9 cellular contexts compared by ENCODE assay signal in genomic region chr3:191952186-191952585, GRCh38.
"Had no signal": no experiment of that assay in that cellular context is flagged by ENCODE, and none has a peak within 500 bp of the region (broad histone marks: within the 10 kb centered on the region; RNA-seq: fewer than 3 reads in every experiment).

No MANE protein-coding gene starts in this region.

- H3K36me3 ChIP-seq: HAP-1 had no signal

- H3K4me3 Mint-ChIP-seq: GM23338, HFFc6 had no signal

- H3K9me3 Mint-ChIP-seq: GM23338 had no signal

- H3K9me3 ChIP-seq: HAP-1 had no signal

- ATAC-seq: GM23338, HCT116, K562 had no signal

- DNase-seq: H7, HFFc6, IMR-90, KG1 had no signal

- H3K4me1 ChIP-seq: HAP-1 had no signal

- H3K4me2 ChIP-seq: GM23338 had no signal

- H3K27ac Mint-ChIP-seq: GM23338, HFFc6 had no signal

- H3K4me3 ChIP-seq: GM23338, HAP-1, K562 had no signal

- FAIRE-seq: HTR-8/SVneo, K562 had no signal
